ENCODE assay signal across 1 cellular context in the genomic region with DNA sequence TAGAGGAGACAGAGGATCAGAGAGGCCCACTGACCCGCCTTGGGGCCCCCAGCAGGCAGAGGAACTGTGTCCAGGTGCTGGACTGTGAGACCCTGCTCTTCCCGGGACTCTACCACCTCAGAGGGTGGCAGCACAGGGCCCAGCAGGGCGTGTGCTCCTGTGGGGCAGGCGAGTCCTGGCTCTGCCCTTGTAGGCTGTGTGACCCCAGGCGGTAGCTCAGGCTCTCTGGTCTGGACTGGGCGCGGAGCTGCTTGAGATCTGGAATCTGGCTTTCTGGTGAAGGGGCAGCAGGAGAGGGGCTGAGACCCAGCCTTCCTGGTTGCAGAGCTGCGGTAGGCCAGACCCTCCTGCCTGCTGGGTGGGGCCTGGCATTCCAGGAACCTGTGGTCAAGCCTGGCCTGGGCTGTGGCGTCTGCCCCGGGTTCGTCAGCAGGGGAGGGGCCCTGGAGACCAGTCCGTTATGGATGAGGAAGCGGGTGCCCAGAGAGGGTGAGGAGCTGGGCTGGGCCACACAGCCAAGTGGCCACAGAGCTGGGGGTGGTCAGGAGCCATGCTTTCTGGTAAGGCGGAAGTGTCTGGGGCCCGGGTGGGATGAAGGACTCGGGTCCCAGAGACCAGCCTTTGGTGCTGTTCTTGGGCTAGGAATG.
TF ChIP-seq lines count a peak whose summit lies in the region.

No MANE protein-coding gene starts in this region.

TF ChIP-seq in H1, 55 proteins besides CTCF, POLR2A, EP300 and RAD21:
- no peak for TF ChIP-seq RFX5 (IDR thresholded peaks at IDR 0.05; ENCODE audit: borderline replicate concordance, low read depth, low read length)
